Comparison of ENCODE assay signal across 1 cellular context in the genomic region with DNA sequence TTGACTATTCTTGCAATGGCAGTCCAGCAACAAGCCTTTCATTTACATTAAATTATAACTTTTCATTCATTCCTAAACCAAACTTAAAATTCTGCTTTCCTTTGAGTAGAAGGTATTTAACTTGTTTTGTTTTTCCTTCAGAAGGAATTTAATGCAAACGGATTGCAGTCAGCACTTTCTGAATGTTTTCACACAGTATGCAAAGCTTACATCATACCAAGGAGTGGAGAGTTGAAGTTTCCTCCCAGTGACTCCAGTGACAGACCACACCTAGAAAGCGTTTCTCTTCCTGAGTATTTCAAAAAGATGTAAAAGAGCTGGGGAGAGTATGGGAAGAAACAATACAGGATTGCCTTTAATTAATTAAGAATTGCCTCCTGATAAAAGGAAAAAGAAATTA.
TF ChIP-seq lines count a peak whose summit lies in the region.

No MANE protein-coding gene starts in this region.

TF ChIP-seq in HCT116, 20 proteins besides CTCF, POLR2A, EP300 and RAD21 (continued from another document):
- TF ChIP-seq, protein P1, sequence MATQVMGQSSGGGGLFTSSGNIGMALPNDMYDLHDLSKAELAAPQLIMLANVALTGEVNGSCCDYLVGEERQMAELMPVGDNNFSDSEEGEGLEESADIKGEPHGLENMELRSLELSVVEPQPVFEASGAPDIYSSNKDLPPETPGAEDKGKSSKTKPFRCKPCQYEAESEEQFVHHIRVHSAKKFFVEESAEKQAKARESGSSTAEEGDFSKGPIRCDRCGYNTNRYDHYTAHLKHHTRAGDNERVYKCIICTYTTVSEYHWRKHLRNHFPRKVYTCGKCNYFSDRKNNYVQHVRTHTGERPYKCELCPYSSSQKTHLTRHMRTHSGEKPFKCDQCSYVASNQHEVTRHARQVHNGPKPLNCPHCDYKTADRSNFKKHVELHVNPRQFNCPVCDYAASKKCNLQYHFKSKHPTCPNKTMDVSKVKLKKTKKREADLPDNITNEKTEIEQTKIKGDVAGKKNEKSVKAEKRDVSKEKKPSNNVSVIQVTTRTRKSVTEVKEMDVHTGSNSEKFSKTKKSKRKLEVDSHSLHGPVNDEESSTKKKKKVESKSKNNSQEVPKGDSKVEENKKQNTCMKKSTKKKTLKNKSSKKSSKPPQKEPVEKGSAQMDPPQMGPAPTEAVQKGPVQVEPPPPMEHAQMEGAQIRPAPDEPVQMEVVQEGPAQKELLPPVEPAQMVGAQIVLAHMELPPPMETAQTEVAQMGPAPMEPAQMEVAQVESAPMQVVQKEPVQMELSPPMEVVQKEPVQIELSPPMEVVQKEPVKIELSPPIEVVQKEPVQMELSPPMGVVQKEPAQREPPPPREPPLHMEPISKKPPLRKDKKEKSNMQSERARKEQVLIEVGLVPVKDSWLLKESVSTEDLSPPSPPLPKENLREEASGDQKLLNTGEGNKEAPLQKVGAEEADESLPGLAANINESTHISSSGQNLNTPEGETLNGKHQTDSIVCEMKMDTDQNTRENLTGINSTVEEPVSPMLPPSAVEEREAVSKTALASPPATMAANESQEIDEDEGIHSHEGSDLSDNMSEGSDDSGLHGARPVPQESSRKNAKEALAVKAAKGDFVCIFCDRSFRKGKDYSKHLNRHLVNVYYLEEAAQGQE (IDR thresholded peaks at IDR 0.05; ENCODE audit: low read depth) = no peak
- TF ChIP-seq SP1 (IDR thresholded peaks at IDR 0.05; ENCODE audit: low read depth) (no peak), POLR2AphosphoS5 (IDR thresholded peaks at IDR 0.05; ENCODE audit: low read depth, low read length) (no peak)
- TF ChIP-seq, protein P2, sequence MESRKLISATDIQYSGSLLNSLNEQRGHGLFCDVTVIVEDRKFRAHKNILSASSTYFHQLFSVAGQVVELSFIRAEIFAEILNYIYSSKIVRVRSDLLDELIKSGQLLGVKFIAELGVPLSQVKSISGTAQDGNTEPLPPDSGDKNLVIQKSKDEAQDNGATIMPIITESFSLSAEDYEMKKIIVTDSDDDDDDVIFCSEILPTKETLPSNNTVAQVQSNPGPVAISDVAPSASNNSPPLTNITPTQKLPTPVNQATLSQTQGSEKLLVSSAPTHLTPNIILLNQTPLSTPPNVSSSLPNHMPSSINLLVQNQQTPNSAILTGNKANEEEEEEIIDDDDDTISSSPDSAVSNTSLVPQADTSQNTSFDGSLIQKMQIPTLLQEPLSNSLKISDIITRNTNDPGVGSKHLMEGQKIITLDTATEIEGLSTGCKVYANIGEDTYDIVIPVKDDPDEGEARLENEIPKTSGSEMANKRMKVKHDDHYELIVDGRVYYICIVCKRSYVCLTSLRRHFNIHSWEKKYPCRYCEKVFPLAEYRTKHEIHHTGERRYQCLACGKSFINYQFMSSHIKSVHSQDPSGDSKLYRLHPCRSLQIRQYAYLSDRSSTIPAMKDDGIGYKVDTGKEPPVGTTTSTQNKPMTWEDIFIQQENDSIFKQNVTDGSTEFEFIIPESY (IDR thresholded peaks at IDR 0.05; ENCODE audit: extremely low read depth, insufficient replicate concordance, low read length) = no peak
